ENCODE assay signal across 8 cellular contexts in the genomic region with DNA sequence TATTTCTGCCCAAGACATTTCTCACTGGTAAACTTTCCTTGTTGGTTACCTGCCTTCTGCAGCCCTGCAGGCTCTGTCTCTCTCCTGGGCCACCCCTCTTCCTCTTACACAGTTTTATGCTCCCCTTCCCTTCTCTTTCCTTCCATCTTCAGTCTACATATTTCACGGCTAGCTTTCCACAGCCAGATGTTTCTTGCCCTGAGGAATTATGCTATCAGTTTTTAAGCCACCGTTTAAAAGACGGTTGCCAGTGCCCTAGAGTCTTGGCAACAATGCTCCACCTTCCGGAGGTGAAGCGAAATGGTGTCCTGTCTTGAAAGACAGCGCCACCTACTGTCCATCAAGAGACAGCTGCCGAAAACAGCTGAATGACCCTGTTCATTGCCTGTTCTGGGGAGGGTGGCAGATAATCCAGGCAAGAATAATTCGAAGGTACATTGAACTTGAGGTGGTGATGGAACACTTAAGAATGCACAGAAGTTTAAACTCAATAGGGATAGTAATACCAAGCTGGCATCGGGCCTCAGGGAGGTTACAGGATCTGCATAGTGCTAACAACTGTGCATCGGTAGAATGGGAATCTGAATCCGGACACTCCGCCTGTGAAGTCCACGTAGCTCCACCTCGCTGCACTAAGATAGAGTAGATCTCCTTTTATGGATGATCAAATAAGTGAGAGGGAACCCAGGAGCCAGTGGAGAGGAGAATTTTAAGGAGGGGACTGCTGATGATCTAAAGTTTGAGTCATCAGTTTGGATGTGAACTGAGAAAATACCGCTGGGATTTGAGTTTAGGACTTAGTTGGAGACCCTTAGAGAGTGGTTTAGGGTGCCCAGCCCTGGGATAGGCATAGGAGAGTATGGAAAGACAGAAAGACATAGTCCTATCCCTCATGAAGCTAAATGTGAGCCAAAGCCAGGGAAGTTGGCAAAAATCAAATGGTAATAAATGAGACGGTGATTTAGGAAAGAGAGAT. TPM values are rescaled to one million over a fixed set of nuclear protein-coding genes. Genes with fewer than 3 reads are reported as not detected.
DNase-seq lines count a peak whose midpoint lies in the region; FAIRE-seq and TF ChIP-seq lines count a peak whose summit lies in the region.

No MANE protein-coding gene starts in this region.

- no peak overlapping the region for H3K27ac Mint-ChIP-seq in nephron

- peaks cover 35% of the 10 kb centered on the region for H3K27me3 ChIP-seq in fibroblast of lung (ENCODE audit: control insufficient read depth, insufficient read depth, low read length)

- no peaks in the 10 kb centered on the region for H3K79me2 ChIP-seq in fibroblast of lung (ENCODE audit: control insufficient read depth, insufficient read depth, low read length)

- H3K9ac ChIP-seq in fibroblast of lung (ENCODE audit: insufficient read depth, low read length), result no peak overlapping the region

- H3K4me1 Mint-ChIP-seq in nephron, result peaks cover 15% of the 10 kb centered on the region

- H3K4me3 ChIP-seq in fibroblast of lung (replicated peaks in 1 of 4; ENCODE audit: control extremely low read depth in 1 of 4, insufficient read depth in 1 of 4, low read depth in 3 of 4, low read length in 4 of 4), result no peak overlapping the region

- H4K20me1 ChIP-seq in fibroblast of lung (ENCODE audit: control insufficient read depth, extremely low read depth, insufficient read depth, low read length), result no peaks in the 10 kb centered on the region

- H3K9me3 ChIP-seq in fibroblast of lung (ENCODE audit: control insufficient read depth, insufficient read depth, low read depth, low read length), result no peaks in the 10 kb centered on the region

- peak; percentile 96 for FAIRE-seq in GM12892 (lab: Jason Lieb, UNC)

- no peak overlapping the region for H3K27ac ChIP-seq in fibroblast of lung (ENCODE audit: insufficient read depth, low read length)

- H3K4me1 ChIP-seq in fibroblast of lung (ENCODE audit: control insufficient read depth, extremely low read depth, insufficient read depth, low read length), result no peaks in the 10 kb centered on the region

- TF ChIP-seq POLR2A in GM12892 (IDR thresholded peaks at IDR 0.05; ENCODE audit: low read depth, low read length), result no peak

- peak; percentile 96 to 100 for TF ChIP-seq CTCF in fibroblast of lung (conservative IDR thresholded peaks at IDR 0.05 in 1 of 2, IDR thresholded peaks at IDR 0.05 in 1 of 2; ENCODE audit: low read depth in 1 of 2, low read length in 2 of 2)
- TF ChIP-seq CTCF in nephron (IDR thresholded peaks at IDR 0.05; ENCODE audit: unreplicated experiment in 3 of 3), result peak; percentile 97 to 99 (median 98)

- H3K4me3 Mint-ChIP-seq in nephron, result no peak overlapping the region

- peaks cover 85% of the 10 kb centered on the region for H3K27me3 Mint-ChIP-seq in nephron (ENCODE audit: low read depth)

- H3K36me3 Mint-ChIP-seq in nephron (ENCODE audit: low read depth), result no peaks in the 10 kb centered on the region

- no peak overlapping the region for H2AFZ ChIP-seq in fibroblast of lung (ENCODE audit: low read length)

- H3K9me3 Mint-ChIP-seq in nephron, result no peaks in the 10 kb centered on the region

- peak; percentile 71 for DNase-seq in 8988T
- DNase-seq in GM12892 (ENCODE audit: insufficient read length), result peak; percentile 46
- peak; percentile 34 for DNase-seq in KG1 (lab: John Stamatoyannopoulos, UW)
- peak; percentile 92 for DNase-seq in RKO (ENCODE audit: low spot score)
- peak; percentile 58 to 64 for DNase-seq in activated T-cell treated with anti-CD3 and anti-CD28 coated beads, Interleukin-2, amount 50 U/mL, for 48 hours
- peak; percentile 79 to 90 for DNase-seq in fibroblast of lung (ENCODE audit: low read depth in 2 of 2)
- DNase-seq in stimulated activated naive CD4-positive, alpha-beta T cell treated with Interleukin-2 at 50 U/mL for 16 hours (lab: John Stamatoyannopoulos, UW), result peak; percentile 69

- H3K36me3 ChIP-seq in fibroblast of lung (ENCODE audit: control insufficient read depth, insufficient read depth, low read length), result no peaks in the 10 kb centered on the region

- H3K4me2 ChIP-seq in fibroblast of lung (ENCODE audit: extremely low read depth, insufficient read depth, low read length), result no peak overlapping the region

RNA-seq across cellular contexts. Expression of a gene that starts 4.8 kb away (rescaled TPM):
- not detected for polyA plus RNA-seq in GM12892 (2012; ENCODE audit: missing spikeins)
- not detected in 2 replicates for total RNA-seq in fibroblast of lung
- polyA plus RNA-seq in fibroblast of lung, result not detected in 2 replicates
- polyA plus RNA-seq in fibroblast of lung (2012), result not detected in 2 replicates
- not detected in 2 replicates for polyA minus RNA-seq in fibroblast of lung (ENCODE audit: low replicate concordance)

RNA-seq across cellular contexts. Expression of a gene that starts 18.3 kb away (rescaled TPM):
- not detected for polyA plus RNA-seq in GM12892 (2012; ENCODE audit: missing spikeins)
- total RNA-seq in fibroblast of lung, result not detected in 2 replicates
- not detected in 2 replicates for polyA plus RNA-seq in fibroblast of lung
- polyA plus RNA-seq in fibroblast of lung (2012), result not detected in 2 replicates
- polyA minus RNA-seq in fibroblast of lung (ENCODE audit: low replicate concordance), result not detected in 2 replicates

RNA-seq across cellular contexts. Expression of a gene that starts 29.8 kb away (rescaled TPM):
- not detected for polyA plus RNA-seq in GM12892 (2012; ENCODE audit: missing spikeins)
- not detected in 2 replicates for total RNA-seq in fibroblast of lung
- not detected in 2 replicates for polyA plus RNA-seq in fibroblast of lung
- not detected in 2 replicates for polyA plus RNA-seq in fibroblast of lung (2012)
- polyA minus RNA-seq in fibroblast of lung (ENCODE audit: low replicate concordance), result not detected in 2 replicates

RNA-seq across cellular contexts. Expression of a gene that starts 32.2 kb away (rescaled TPM):
- not detected for polyA plus RNA-seq in GM12892 (2012; ENCODE audit: missing spikeins)
- total RNA-seq in fibroblast of lung, result not detected in 2 replicates
- polyA plus RNA-seq in fibroblast of lung, result not detected in 2 replicates
- not detected in 2 replicates for polyA plus RNA-seq in fibroblast of lung (2012)
- not detected in 2 replicates for polyA minus RNA-seq in fibroblast of lung (ENCODE audit: low replicate concordance)

RNA-seq across cellular contexts. Expression of a gene that starts 55.6 kb away (rescaled TPM):
- polyA plus RNA-seq in GM12892 (2012; ENCODE audit: missing spikeins), result 0.34 TPM
- total RNA-seq in fibroblast of lung, result not detected in 2 replicates
- polyA plus RNA-seq in fibroblast of lung, result not detected in 2 replicates
- polyA plus RNA-seq in fibroblast of lung (2012), result 0.23 and 0.57 TPM in 2 replicates
- not detected in 2 replicates for polyA minus RNA-seq in fibroblast of lung (ENCODE audit: low replicate concordance)

Comparison
In these comparisons a context has a peak if more than half of its experiments do, and no peak if none do; other contexts are left out.
1. DNase-seq: peak in every context shown above with its lines; median percentile 92 in RKO; 84 in fibroblast of lung; 71 in 8988T; 69 in stimulated activated naive CD4-positive, alpha-beta T cell treated with Interleukin-2 at 50 U/mL for 16 hours; 61 in activated T-cell treated with anti-CD3 and anti-CD28 coated beads, Interleukin-2, amount 50 U/mL, for 48 hours; 46 in GM12892; 34 in KG1.